ENCODE assay signal across 11 cellular contexts in genomic region chr4:182643801-182644311, GRCh38.
DNase-seq lines count a peak whose midpoint lies in the region; ATAC-seq and TF ChIP-seq lines count a peak whose summit lies in the region.
"Had no signal": no experiment of that assay in that cellular context is flagged by ENCODE, and none has a peak within 500 bp of the region (broad histone marks: within the 10 kb centered on the region; RNA-seq: fewer than 3 reads in every experiment).

No MANE protein-coding gene starts in this region.

- peak; percentile 9 for DNase-seq in NCI-H2227 (lab: John Stamatoyannopoulos, UW; ENCODE audit: unreplicated experiment)
- no peak for DNase-seq in NCI-H2227 treated with DMSO at 0.1 percent for 48 hours (lab: John Stamatoyannopoulos, UW)
- peak; percentile 88 for DNase-seq in astrocyte of the cerebellum (ENCODE audit: low read depth)
- DNase-seq in left cardiac atrium, result peak; percentile 36
- peak; percentile 47 to 85 for DNase-seq in tibial artery
- no peak for DNase-seq in iPS-NIHi11 (ENCODE audit: low spot score)
- no peak for DNase-seq in HuH-7.5 (ENCODE audit: low spot score)
- no peak for DNase-seq in KG1 (lab: John Stamatoyannopoulos, UW)
- DNase-seq: central memory CD4-positive, alpha-beta T cell; MV-4-11; naive B cell had no signal

- peak overlapping the region in 1 of 2 donors; percentile 49 for H3K27ac ChIP-seq in tibial artery

- no peaks in the 10 kb centered on the region for H3K27me3 ChIP-seq in tibial artery

- intact Hi-C loops in left cardiac atrium (cut with DNase I), result no loop called here
- intact Hi-C loops in tibial artery (cut with DNase I; ENCODE audit: low total_unique reads), result no loop called here

- TF ChIP-seq CTCF in astrocyte of the cerebellum (IDR thresholded peaks at IDR 0.05; ENCODE audit: low read depth, low read length, missing control alignments), result no peak
- no peak for TF ChIP-seq CTCF in tibial artery (IDR thresholded peaks at IDR 0.05)

- no peaks in the 10 kb centered on the region for H3K36me3 ChIP-seq in tibial artery

- H3K4me3 ChIP-seq in astrocyte of the cerebellum (ENCODE audit: low read depth, low read length) (no peak overlapping the region), tibial artery (no peak overlapping the region)

- H3K9me3 ChIP-seq in tibial artery, result peaks cover 0 to 14% (median 3%) of the 10 kb centered on the region in 3 donors

- in situ Hi-C loops in astrocyte of the cerebellum (cut with HindIII; ENCODE audit: low sequenced_read_pairs), result no loop called here

- peaks cover 0 to 27% (median 14%) of the 10 kb centered on the region in 4 donors for H3K4me1 ChIP-seq in tibial artery

- ATAC-seq in left cardiac atrium, result peak; percentile 95 to 97

Comparison
In these comparisons a context has a peak if more than half of its experiments do, and no peak if none do; other contexts are left out.
1. DNase-seq: peak in NCI-H2227 (single experiment), astrocyte of the cerebellum (single experiment), left cardiac atrium (single experiment) and tibial artery (2 of 2); none in NCI-H2227 treated with DMSO at 0.1 percent for 48 hours (single experiment), iPS-NIHi11 (single experiment), HuH-7.5 (single experiment) and KG1 (single experiment).